18 cellular contexts compared by ENCODE assay signal in the genomic region with DNA sequence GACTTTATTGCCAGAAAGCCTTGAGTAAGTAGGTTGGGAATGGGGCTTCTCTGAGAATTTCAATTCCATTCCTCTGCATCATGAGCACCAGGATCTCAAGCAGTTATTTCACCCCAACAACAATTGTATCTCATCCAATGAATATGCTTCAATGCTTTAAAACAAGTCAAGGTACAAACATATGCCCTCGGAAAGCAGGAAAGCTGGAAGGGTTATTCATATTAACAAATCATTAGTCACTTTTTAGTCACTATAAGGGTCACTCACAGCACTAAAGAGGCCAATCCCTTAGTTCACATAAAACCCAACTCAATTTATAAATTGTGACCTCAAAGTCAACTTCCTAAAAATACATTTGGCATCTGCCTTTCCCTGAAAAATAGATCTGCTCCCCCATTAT. TPM values are rescaled to one million over a fixed set of nuclear protein-coding genes. Genes with fewer than 3 reads are reported as not detected.
DNase-seq lines count a peak whose midpoint lies in the region; ATAC-seq, FAIRE-seq and TF ChIP-seq lines count a peak whose summit lies in the region.
"Had no signal": no experiment of that assay in that cellular context is flagged by ENCODE, and none has a peak within 500 bp of the region (broad histone marks: within the 10 kb centered on the region; RNA-seq: fewer than 3 reads in every experiment).

No MANE protein-coding gene starts in this region.

- no peak for TF ChIP-seq CTCF in suprapubic skin (IDR thresholded peaks at IDR 0.05)
- no peak for TF ChIP-seq CTCF in Calu3 (IDR thresholded peaks at IDR 0.05; ENCODE audit: unreplicated experiment)

- CTCF ChIA-PET in Calu3 (lab: Charles Lee), result interaction anchor here (0.8 kb wide), 1 partner anchor 28 kb away, joined by 3 read pairs; no protein-coding TSS in a partner anchor

- WGBS in GM23248 (ENCODE audit: low coverage in 1 of 2, low lambda C conversion rate in 2 of 2, missing lambda C conversion rate in 2 of 2), 2 experiments, result 0% methylated on average over 1 of the region's 1 CpG
- 14 to 52% (median 34%) methylated on average over 1 of the region's 1 CpG for WGBS in small intestine, 3 donors
- 77% methylated on average over 1 of the region's 1 CpG for WGBS in suprapubic skin

- H3K27ac ChIP-seq in GM23248, result peak overlapping the region; percentile 79
- H3K27ac ChIP-seq in SJSA1, result peak overlapping the region; percentile 84
- H3K27ac ChIP-seq in small intestine (ENCODE audit: low read depth in 1 of 2, low read length in 1 of 2), result peak overlapping the region in 1 of 2 donors; percentile 76
- no peak overlapping the region for H3K27ac ChIP-seq in suprapubic skin
- H3K27ac ChIP-seq: neutrophil, spleen, thoracic aorta, VCaP had no signal

- peaks cover 38% of the 10 kb centered on the region for H3F3A ChIP-seq in GM23248 (ENCODE audit: insufficient read depth)

- H3K27ac Mint-ChIP-seq in Calu3 (ENCODE audit: unreplicated experiment), result no peak overlapping the region
- H3K27ac Mint-ChIP-seq: activated naive CD8-positive, alpha-beta T cell treated with anti-CD3 and anti-CD28 coated beads, Interleukin-2, amount 50 U/mL, for 24 hours; effector memory CD8-positive, alpha-beta T cell; memory B cell had no signal

- peak; percentile 96 for DNase-seq in GM23248
- DNase-seq in SJSA1 (ENCODE audit: low read depth in 1 of 2, low spot score in 2 of 2), result peak; percentile 49 to 77
- peak; percentile 50 for DNase-seq in fibroblast of gingiva (ENCODE audit: low read depth)
- DNase-seq in small intestine, result peak; percentile 37
- DNase-seq in suprapubic skin (ENCODE audit: low spot score in 2 of 2), result no peak
- no peak for DNase-seq in Calu3
- DNase-seq in NCI-H2171 treated with DMSO at 0.1 percent for 48 hours (lab: John Stamatoyannopoulos, UW), result no peak
- DNase-seq: activated naive CD8-positive, alpha-beta T cell treated with anti-CD3 and anti-CD28 coated beads, Interleukin-2, amount 50 U/mL, for 24 hours; effector memory CD8-positive, alpha-beta T cell; KBM-7; NCI-H1694 treated with DMSO at 0.1 percent for 48 hours; NCI-H748 treated with DMSO at 0.1 percent for 48 hours; spleen had no signal

- H3K9ac ChIP-seq in GM23248, result no peak overlapping the region

- in situ Hi-C loops in GM23248 (cut with MboI), result no loop called here

- peaks cover 11% of the 10 kb centered on the region for H3K36me3 Mint-ChIP-seq in Calu3 (ENCODE audit: insufficient read depth, unreplicated experiment)
- H3K36me3 Mint-ChIP-seq: memory B cell had no signal

- H2AFZ ChIP-seq in GM23248, result no peak overlapping the region

- no peaks in the 10 kb centered on the region for H3K9me2 ChIP-seq in GM23248 (ENCODE audit: insufficient read depth)

- BruUV-seq in Calu3 (replicated peaks; lab: Mats Ljungman, UMichigan), result no TSS peak

- intact Hi-C loops in Calu3 (cut with micrococcal nuclease; ENCODE audit: unreplicated experiment), result no loop called here

- no peak for ATAC-seq in activated CD4-positive, CD25-positive, alpha-beta regulatory T cell treated with anti-CD3 and anti-CD28 coated beads, Interleukin-2, amount 50 U/mL, for 24 hours
- ATAC-seq: activated naive CD8-positive, alpha-beta T cell treated with anti-CD3 and anti-CD28 coated beads, Interleukin-2, amount 50 U/mL, for 24 hours; effector memory CD8-positive, alpha-beta T cell had no signal

- H3K4me3 ChIP-seq in GM23248, result peak overlapping the region; percentile 6; the same call in 1 of the 2 replicates
- no peak overlapping the region for H3K4me3 ChIP-seq in SJSA1
- H3K4me3 ChIP-seq in small intestine (ENCODE audit: low read depth in 1 of 2, low read length in 2 of 2), result no peak overlapping the region
- no peak overlapping the region for H3K4me3 ChIP-seq in suprapubic skin
- H3K4me3 ChIP-seq: spleen, thoracic aorta had no signal

- no peak for TF ChIP-seq EP300 in suprapubic skin (IDR thresholded peaks at IDR 0.05)

- no peaks in the 10 kb centered on the region for H3K9me3 Mint-ChIP-seq in Calu3 (ENCODE audit: low read depth, unreplicated experiment)
- H3K9me3 Mint-ChIP-seq: memory B cell had no signal

- peaks cover 56% of the 10 kb centered on the region for H3K4me1 Mint-ChIP-seq in Calu3 (ENCODE audit: low read depth, unreplicated experiment)

- peaks cover 83% of the 10 kb centered on the region for H3K79me2 ChIP-seq in GM23248 (ENCODE audit: insufficient read depth)

- FAIRE-seq in small intestine (lab: Jason Lieb, UNC), result no peak

- H3K36me3 ChIP-seq in GM23248 (ENCODE audit: low read depth), result no peaks in the 10 kb centered on the region
- H3K36me3 ChIP-seq in SJSA1, result peaks cover 12% of the 10 kb centered on the region; the same call in 1 of the 2 replicates
- H3K36me3 ChIP-seq in small intestine (ENCODE audit: control insufficient read depth in 2 of 2, insufficient read depth in 2 of 2, low read length in 2 of 2), result no peaks in the 10 kb centered on the region
- no peaks in the 10 kb centered on the region for H3K36me3 ChIP-seq in suprapubic skin
- H3K36me3 ChIP-seq: neutrophil, spleen, thoracic aorta had no signal

- H4K20me1 ChIP-seq in GM23248 (ENCODE audit: insufficient read depth), result no peaks in the 10 kb centered on the region

- H3K27me3 ChIP-seq in GM23248 (replicated peaks; ENCODE audit: insufficient read depth), result no peaks in the 10 kb centered on the region
- no peaks in the 10 kb centered on the region for H3K27me3 ChIP-seq in SJSA1 (replicated peaks)
- H3K27me3 ChIP-seq in small intestine (ENCODE audit: control insufficient read depth in 2 of 2, insufficient read depth in 2 of 2, low read length in 2 of 2), result no peaks in the 10 kb centered on the region
- no peaks in the 10 kb centered on the region for H3K27me3 ChIP-seq in suprapubic skin
- H3K27me3 ChIP-seq: neutrophil, spleen had no signal

- H3K4me3 Mint-ChIP-seq in Calu3 (ENCODE audit: low read depth, unreplicated experiment), result no peak overlapping the region
- H3K4me3 Mint-ChIP-seq: activated naive CD8-positive, alpha-beta T cell treated with anti-CD3 and anti-CD28 coated beads, Interleukin-2, amount 50 U/mL, for 24 hours; effector memory CD8-positive, alpha-beta T cell; memory B cell had no signal

- H3K9me3 ChIP-seq in GM23248 (ENCODE audit: low read depth) (no peaks in the 10 kb centered on the region), SJSA1 (replicated peaks) (no peaks in the 10 kb centered on the region; the same call in 1 of the 2 replicates), small intestine (ENCODE audit: control insufficient read depth, low read depth) (no peaks in the 10 kb centered on the region), suprapubic skin (no peaks in the 10 kb centered on the region)
- H3K9me3 ChIP-seq: neutrophil, thoracic aorta had no signal

- no peaks in the 10 kb centered on the region for H3K27me3 Mint-ChIP-seq in Calu3 (ENCODE audit: unreplicated experiment)
- H3K27me3 Mint-ChIP-seq: memory B cell had no signal

- H3K4me2 ChIP-seq in GM23248 (ENCODE audit: unreplicated experiment), result peak overlapping the region; percentile 70

- no peak for TF ChIP-seq POLR2A in suprapubic skin (IDR thresholded peaks at IDR 0.05)

- H3K4me1 ChIP-seq in GM23248 (ENCODE audit: insufficient read depth) (peaks cover 38% of the 10 kb centered on the region), SJSA1 (replicated peaks) (peaks cover 51% of the 10 kb centered on the region), small intestine (ENCODE audit: control insufficient read depth in 2 of 2, insufficient read depth in 1 of 2, low read depth in 1 of 2, low read length in 1 of 2) (peaks cover 6 to 9% of the 10 kb centered on the region in 2 donors), suprapubic skin (no peaks in the 10 kb centered on the region)

RNA-seq across cellular contexts. Expression of gene MB21D2, which starts 16.2 kb away (rescaled TPM):
- 24.2 and 26.4 TPM in 2 replicates for total RNA-seq in GM23248 (2014; rRNA removed; shearing (Covaris generic))
- polyA plus RNA-seq in GM23248 (2016; fragmentation: Nextera tagmentation; extraction: Ambion mirVana) (10.5 and 10.9 TPM in 2 replicates), small intestine (10 to 100 TPM in 2 of 3 donors, 1 to 10 TPM in 1; 4.9 to 15.9 (median 11.2) TPM)
- 18.0 and 22.5 TPM in 2 replicates for total RNA-seq in SJSA1 (2014; rRNA removed; shearing (Covaris generic))
- total RNA-seq in suprapubic skin (10 to 100 TPM in 3 of 4 donors, 1 to 10 TPM in 1; 9.2 to 12.2 (median 10.7) TPM), Calu3 (2022) (11.9 and 12.6 TPM in 2 replicates)

Comparison
In these comparisons a context has a peak if more than half of its experiments do, and no peak if none do; other contexts are left out.
1. DNase-seq: peak in GM23248 (single experiment), SJSA1 (2 of 2), fibroblast of gingiva (single experiment) and small intestine (single experiment); none in suprapubic skin (0 of 2), Calu3 (single experiment) and NCI-H2171 treated with DMSO at 0.1 percent for 48 hours (single experiment).